Comparison of ENCODE assay signal across 30 cellular contexts in the genomic region with DNA sequence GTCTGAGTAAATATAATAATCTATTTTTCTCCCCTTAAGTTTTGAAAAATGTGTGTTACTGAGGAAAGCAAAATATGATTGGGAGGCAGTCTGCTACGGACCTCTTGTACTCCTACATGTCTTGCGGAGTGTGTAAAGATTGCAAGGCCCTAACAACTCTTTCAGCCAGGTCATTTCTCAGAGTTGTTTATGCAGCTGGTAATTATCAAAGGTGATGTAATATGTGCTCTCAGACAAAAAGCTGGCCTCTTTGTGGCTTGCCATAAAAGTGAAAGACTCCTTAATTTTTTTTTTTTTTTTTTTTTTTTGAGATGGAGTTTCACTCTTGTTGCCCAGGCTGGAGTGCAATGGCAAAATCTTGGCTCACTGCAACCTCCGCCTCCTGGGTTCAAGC. TPM values are rescaled to one million over a fixed set of nuclear protein-coding genes. Genes with fewer than 3 reads are reported as not detected.
DNase-seq lines count a peak whose midpoint lies in the region; ATAC-seq and TF ChIP-seq lines count a peak whose summit lies in the region.
"Had no signal": no experiment of that assay in that cellular context is flagged by ENCODE, and none has a peak within 500 bp of the region (broad histone marks: within the 10 kb centered on the region; RNA-seq: fewer than 3 reads in every experiment).

No MANE protein-coding gene starts in this region.

- POLR2A ChIA-PET in IMR-90 (lab: Charles Lee; ENCODE audit: unreplicated experiment) = no interaction called here

- H3K56ac ChIP-seq in IMR-90 (ENCODE audit: extremely low read depth, insufficient read depth, low read length) = no peak overlapping the region

- no peak overlapping the region for H4K8ac ChIP-seq in IMR-90 (ENCODE audit: low read depth in 2 of 2, low read length in 2 of 2)

- in situ Hi-C loops in IMR-90 (cut with MboI; ENCODE audit: low sequenced_read_pairs) = no loop called here

- H3K4me1 ChIP-seq in IMR-90 (ENCODE audit: control insufficient read depth, insufficient read depth, low read length) = no peaks in the 10 kb centered on the region
- H3K4me1 ChIP-seq: Caco-2, esophagus squamous epithelium, right atrium auricular region, upper lobe of left lung had no signal

- no peak overlapping the region for H3K14ac ChIP-seq in IMR-90 (replicated peaks; ENCODE audit: low read depth, low read length)

- intact Hi-C loops in IMR-90 (cut with micrococcal nuclease) = no loop called here

- H3K79me1 ChIP-seq in IMR-90 (ENCODE audit: low read depth in 1 of 2, low read length in 2 of 2) = no peaks in the 10 kb centered on the region

- no peak overlapping the region for H3K4me2 ChIP-seq in IMR-90 (ENCODE audit: low read depth, low read length)
- H3K4me2 ChIP-seq: SK-N-SH had no signal

- H4K5ac ChIP-seq in IMR-90 (ENCODE audit: low read depth, low read length) = no peak overlapping the region

- no TSS peak for BruUV-seq in IMR-90 (replicated peaks; lab: Mats Ljungman, UMichigan)

- CTCF ChIA-PET in IMR-90 (lab: Yijun Ruan, JAX) = interaction anchor here (0.6 kb wide), 1 partner anchor 1694 kb away, joined by 3 read pairs; no protein-coding TSS in a partner anchor

- H3K27me3 ChIP-seq in IMR-90 (ENCODE audit: control insufficient read depth, insufficient read depth, low read length) = no peaks in the 10 kb centered on the region; the same call in none of the 2 replicates
- H3K27me3 ChIP-seq: upper lobe of left lung had no signal

- H2AK5ac ChIP-seq in IMR-90 (ENCODE audit: low read depth, low read length) = no peak overlapping the region

- no peak overlapping the region for H2BK20ac ChIP-seq in IMR-90 (ENCODE audit: low read depth, low read length)

- no peaks in the 10 kb centered on the region for H3K36me3 ChIP-seq in IMR-90 (ENCODE audit: control insufficient read depth, insufficient read depth, low read length)
- H3K36me3 ChIP-seq: esophagus squamous epithelium, right atrium auricular region, upper lobe of left lung had no signal

- peak; percentile 13 for DNase-seq in GF-D8 (lab: John Stamatoyannopoulos, UW)
- peak; percentile 4 for DNase-seq in IMR-90
- peak; percentile 51 to 56 for DNase-seq in cardiac fibroblast (ENCODE audit: low read depth in 2 of 2)
- DNase-seq in fibroblast of villous mesenchyme (ENCODE audit: low read depth) = peak; percentile 86
- no peak for DNase-seq in A172 (ENCODE audit: low spot score)
- DNase-seq in islet precursor cell = no peak
- DNase-seq in foreskin melanocyte = no peak
- DNase-seq: activated B cell treated with CpG ODN at 0.5 μM for 24 hours; activated CD4-positive, alpha-beta T cell treated with anti-CD3 and anti-CD28 coated beads, Interleukin-2, amount 50 U/mL, for 1 hour; activated effector memory CD4-positive, alpha-beta T cell treated with anti-CD3 and anti-CD28 coated beads, Interleukin-2, amount 50 U/mL, for 16 hours; activated T-cell treated with anti-CD3 and anti-CD28 coated beads, Interleukin-2, amount 50 U/mL, for 24 hours; anterior cingulate cortex; central memory CD4-positive, alpha-beta T cell; endodermal cell; esophagus squamous epithelium; head of caudate nucleus; kidney; midbrain; MV-4-11; naive B cell; NCI-H1436; NCI-H446; PC-3; SK-N-SH; small intestine; stimulated activated naive B cell treated with anti-CD40 and anti-IgM and Interleukin-4, amounts not matched to agents 10 μg/mL and 1 μg/mL and 100 μg/mL, for 72 hours; upper lobe of left lung had no signal

- H3K27ac ChIP-seq in IMR-90 (ENCODE audit: insufficient read depth, low read length) = no peak overlapping the region
- H3K27ac ChIP-seq: esophagus squamous epithelium, HL-60, right atrium auricular region, upper lobe of left lung had no signal

- H4K91ac ChIP-seq in IMR-90 (ENCODE audit: insufficient read depth, low read depth, low read length) = no peak overlapping the region

- WGBS in IMR-90 (ENCODE audit: extremely low coverage in 2 of 2, insufficient read length in 1 of 2), 2 experiments = no CpG with 5 or more reads among the region's 3 CpGs

- H3K9me1 ChIP-seq in IMR-90 (ENCODE audit: insufficient read depth, low read length) = no peaks in the 10 kb centered on the region

- TF ChIP-seq RAD21 in IMR-90 (IDR thresholded peaks at IDR 0.05; ENCODE audit: low read length) = no peak

- no peak overlapping the region for H3K4ac ChIP-seq in IMR-90 (ENCODE audit: low read depth, low read length)

- dilution Hi-C loops in IMR-90 (cut with HindIII; ENCODE audit: low sequenced_read_pairs, unreplicated experiment) = no loop called here

- H3K4me3 ChIP-seq in IMR-90 (ENCODE audit: insufficient read depth, low read depth, low read length) = no peak overlapping the region
- H3K4me3 ChIP-seq in cardiac fibroblast (replicated peaks in 1 of 2; ENCODE audit: low read depth in 2 of 2, low read length in 2 of 2) = no peak overlapping the region
- H3K4me3 ChIP-seq in fibroblast of villous mesenchyme (ENCODE audit: low read depth, low read length) = no peak overlapping the region
- H3K4me3 ChIP-seq: esophagus squamous epithelium, right atrium auricular region, upper lobe of left lung had no signal

- no peak overlapping the region for H2BK15ac ChIP-seq in IMR-90 (ENCODE audit: low read depth, low read length)

- no peak overlapping the region for H2BK5ac ChIP-seq in IMR-90 (ENCODE audit: low read depth, low read length, poor library complexity, severe bottlenecking)

- no peak overlapping the region for H3K9ac ChIP-seq in IMR-90 (ENCODE audit: low read depth, low read length)
- H3K9ac ChIP-seq: SK-N-SH had no signal

- no peak overlapping the region for H2BK120ac ChIP-seq in IMR-90 (ENCODE audit: low read depth, low read length)

- no peak for ATAC-seq in IMR-90 (ENCODE audit: low read depth)
- ATAC-seq: PC-3; stimulated activated naive B cell treated with anti-CD40 and anti-IgM and Interleukin-4, amounts not matched to agents 10 μg/mL and 1 μg/mL and 100 μg/mL, for 72 hours had no signal

- H3K18ac ChIP-seq in IMR-90 (ENCODE audit: low read depth, low read length) = no peak overlapping the region

- TF ChIP-seq POLR2A in IMR-90 (IDR thresholded peaks at IDR 0.05; ENCODE audit: low read depth, low read length) = no peak

- H2AK9ac ChIP-seq in IMR-90 (replicated peaks; ENCODE audit: low read depth, low read length, poor library complexity) = no peak overlapping the region

- H4K20me1 ChIP-seq in IMR-90 (ENCODE audit: insufficient read depth, low read length) = no peaks in the 10 kb centered on the region

- H2AFZ ChIP-seq in IMR-90 (replicated peaks; ENCODE audit: low read length, poor library complexity) = no peak overlapping the region

- H3K23ac ChIP-seq in IMR-90 (ENCODE audit: low read depth, low read length) = no peak overlapping the region

- TF ChIP-seq CTCF in IMR-90 (conservative IDR thresholded peaks at IDR 0.05; ENCODE audit: low read depth, low read length) (no peak), cardiac fibroblast (IDR thresholded peaks at IDR 0.05; ENCODE audit: low read depth, low read length) (no peak), fibroblast of villous mesenchyme (IDR thresholded peaks at IDR 0.05; ENCODE audit: insufficient read depth, low read depth, low read length) (no peak)

- peaks cover 4% of the 10 kb centered on the region; the same call in 1 of the 2 replicates for H3K9me3 ChIP-seq in IMR-90 (ENCODE audit: control insufficient read depth, insufficient read depth, low read length)
- H3K9me3 ChIP-seq: Caco-2, SK-N-SH had no signal

TF ChIP-seq in IMR-90, 13 proteins besides CTCF, POLR2A, EP300 and RAD21:
- TF ChIP-seq MXI1 (IDR thresholded peaks at IDR 0.05; ENCODE audit: borderline replicate concordance, low read depth, low read length) (no peak), MAZ (IDR thresholded peaks at IDR 0.05; ENCODE audit: borderline replicate concordance, low read depth, low read length) (no peak), RFX5 (IDR thresholded peaks at IDR 0.05; ENCODE audit: low read depth, low read length) (no peak), CHD1 (IDR thresholded peaks at IDR 0.05; ENCODE audit: low read depth, low read length) (no peak)
- TF ChIP-seq, protein P1, sequence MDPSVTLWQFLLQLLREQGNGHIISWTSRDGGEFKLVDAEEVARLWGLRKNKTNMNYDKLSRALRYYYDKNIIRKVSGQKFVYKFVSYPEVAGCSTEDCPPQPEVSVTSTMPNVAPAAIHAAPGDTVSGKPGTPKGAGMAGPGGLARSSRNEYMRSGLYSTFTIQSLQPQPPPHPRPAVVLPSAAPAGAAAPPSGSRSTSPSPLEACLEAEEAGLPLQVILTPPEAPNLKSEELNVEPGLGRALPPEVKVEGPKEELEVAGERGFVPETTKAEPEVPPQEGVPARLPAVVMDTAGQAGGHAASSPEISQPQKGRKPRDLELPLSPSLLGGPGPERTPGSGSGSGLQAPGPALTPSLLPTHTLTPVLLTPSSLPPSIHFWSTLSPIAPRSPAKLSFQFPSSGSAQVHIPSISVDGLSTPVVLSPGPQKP (IDR thresholded peaks at IDR 0.05; ENCODE audit: borderline replicate concordance, low read depth, low read length) = no peak
- TF ChIP-seq, protein P2, sequence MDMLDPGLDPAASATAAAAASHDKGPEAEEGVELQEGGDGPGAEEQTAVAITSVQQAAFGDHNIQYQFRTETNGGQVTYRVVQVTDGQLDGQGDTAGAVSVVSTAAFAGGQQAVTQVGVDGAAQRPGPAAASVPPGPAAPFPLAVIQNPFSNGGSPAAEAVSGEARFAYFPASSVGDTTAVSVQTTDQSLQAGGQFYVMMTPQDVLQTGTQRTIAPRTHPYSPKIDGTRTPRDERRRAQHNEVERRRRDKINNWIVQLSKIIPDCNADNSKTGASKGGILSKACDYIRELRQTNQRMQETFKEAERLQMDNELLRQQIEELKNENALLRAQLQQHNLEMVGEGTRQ (IDR thresholded peaks at IDR 0.05; ENCODE audit: low read depth, low read length) = no peak

RNA-seq across cellular contexts. Expression of a gene that starts 40.5 kb away (rescaled TPM):
- total RNA-seq in IMR-90 (2012; rRNA removed) (39.3 and 45.0 TPM in 2 replicates), fibroblast of villous mesenchyme (54.4 and 59.2 TPM in 2 replicates)
- polyA plus RNA-seq in IMR-90 (2012; rRNA removed) = 9.9 and 13.2 TPM in 2 replicates
- 1.3 and 2.0 TPM in 2 replicates for polyA plus RNA-seq in IMR-90 (2012; cell fraction: cytosol; rRNA removed)
- polyA plus RNA-seq in IMR-90 (2012; cell fraction: nucleus; rRNA removed; ENCODE audit: low replicate concordance) = 3.8 and 74.2 TPM in 2 replicates
- 10.9 and 15.1 TPM in 2 replicates for total RNA-seq in A172 (2014; rRNA removed; shearing (Covaris generic))

Comparison
In these comparisons a context has a peak if more than half of its experiments do, and no peak if none do; other contexts are left out.
1. DNase-seq: peak in GF-D8 (single experiment), IMR-90 (single experiment), cardiac fibroblast (2 of 2) and fibroblast of villous mesenchyme (single experiment); none in A172 (single experiment), islet precursor cell (single experiment) and foreskin melanocyte (single experiment).